In the genomic region with DNA sequence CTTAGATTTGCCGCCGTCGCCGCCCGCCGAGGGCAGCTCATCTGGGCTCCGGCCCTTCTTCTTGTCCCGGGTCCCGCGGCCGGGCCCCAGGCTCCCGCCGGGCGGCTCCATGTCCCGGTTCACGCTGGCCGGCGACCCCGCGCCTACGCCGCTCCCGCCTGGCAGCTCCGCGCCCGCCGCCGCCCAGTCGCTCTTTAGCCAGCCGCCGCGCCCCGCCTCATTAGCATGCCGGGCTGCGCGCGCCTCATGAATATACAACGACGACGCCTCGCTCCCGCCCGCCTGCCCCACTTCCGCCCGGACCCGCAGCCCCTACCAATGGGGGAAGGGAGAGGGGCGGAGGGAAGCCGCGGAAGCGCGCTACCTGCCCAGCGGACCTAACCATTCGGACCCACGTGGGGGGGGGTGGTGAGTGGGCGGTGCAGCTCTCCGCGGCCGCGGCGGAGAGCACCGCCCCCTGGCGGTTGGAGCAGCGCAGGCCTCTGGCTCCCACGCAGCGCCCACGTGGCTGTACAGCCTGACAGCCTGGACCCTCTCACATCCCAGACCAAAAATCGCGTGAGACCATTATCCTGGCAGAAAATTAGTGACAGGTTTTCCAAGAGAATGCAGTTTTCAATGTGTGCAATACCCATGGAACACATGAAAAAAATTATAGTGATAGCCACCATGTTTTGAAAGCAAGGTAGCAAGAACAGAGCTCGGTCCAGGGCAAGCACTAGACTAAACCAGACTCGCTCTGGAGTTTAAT, we compare ENCODE assay signal across 7 cellular contexts. TPM values are rescaled to one million over a fixed set of nuclear protein-coding genes. Genes with fewer than 3 reads are reported as not detected.
DNase-seq lines count a peak whose midpoint lies in the region; ATAC-seq, FAIRE-seq and TF ChIP-seq lines count a peak whose summit lies in the region.

TSS of gene DIAPH1 (minus strand) at position 197 of the 751 bp plus-strand sequence. CDS start at position 111, 86 bp downstream.

- no peaks in the 10 kb centered on the region for H3K9me3 Mint-ChIP-seq in astrocyte (ENCODE audit: unreplicated experiment)

- peaks cover 26% of the 10 kb centered on the region for H4K20me1 ChIP-seq in astrocyte (ENCODE audit: insufficient read depth, low read length)
- H4K20me1 ChIP-seq in hepatocyte (ENCODE audit: insufficient read depth, poor library complexity, severe bottlenecking): peaks cover 3% of the 10 kb centered on the region

- peak; percentile 96 for FAIRE-seq in GM18507 (lab: Jason Lieb, UNC)
- no peak for FAIRE-seq in astrocyte (lab: Jason Lieb, UNC)

- H3K27ac ChIP-seq in astrocyte (ENCODE audit: low read depth, low read length): peak within 1 kb of the TSS; percentile 51
- H3K27ac ChIP-seq in hepatocyte: peak within 1 kb of the TSS; percentile 96

- H3K9me3 ChIP-seq in astrocyte (ENCODE audit: insufficient read depth, low read depth, low read length) (no peaks in the 10 kb centered on the region), hepatocyte (ENCODE audit: low read depth) (no peaks in the 10 kb centered on the region)

- no peaks in the 10 kb centered on the region for H3K9me2 ChIP-seq in hepatocyte (replicated peaks; ENCODE audit: insufficient read depth)

- peak within 1 kb of the TSS; percentile 93 for H3K4me3 Mint-ChIP-seq in astrocyte (ENCODE audit: unreplicated experiment)

- peak within 1 kb of the TSS; percentile 62 for H3K4me3 ChIP-seq in astrocyte (ENCODE audit: insufficient read depth, low read depth, low read length)
- peak within 1 kb of the TSS; percentile 65 for H3K4me3 ChIP-seq in hepatocyte
- peak within 1 kb of the TSS; percentile 79 for H3K4me3 ChIP-seq in retinal pigment epithelial cell (ENCODE audit: low read length)

- WGBS in hepatocyte (ENCODE audit: low lambda C conversion rate, missing lambda C conversion rate): 10% methylated on average over 20 of the region's 70 CpGs

- H3K9ac ChIP-seq in astrocyte (ENCODE audit: low read length): peak within 1 kb of the TSS; percentile 88

- no peaks in the 10 kb centered on the region for H3K27me3 ChIP-seq in astrocyte (ENCODE audit: insufficient read depth, low read length)
- no peaks in the 10 kb centered on the region for H3K27me3 ChIP-seq in hepatocyte

- DNase-seq in GM18507 (ENCODE audit: extremely low spot score, insufficient read length, low read depth) (peak; percentile 85), NCI-H2029 (lab: John Stamatoyannopoulos, UW) (peak; percentile 97), T-helper 22 cell (ENCODE audit: low read depth) (peak; percentile 97), astrocyte (ENCODE audit: low read depth) (peak; percentile 90), hepatocyte (ENCODE audit: low spot score) (peak; percentile 100), retinal pigment epithelial cell (ENCODE audit: low read depth) (peak; percentile 86)

- ATAC-seq in HG02981 (IDR thresholded peaks at IDR 0.05; ENCODE audit: unreplicated experiment): peak; percentile 82

- H3K27ac Mint-ChIP-seq in astrocyte (ENCODE audit: unreplicated experiment): peak within 1 kb of the TSS; percentile 73

- H3K4me1 ChIP-seq in astrocyte (ENCODE audit: insufficient read depth, low read length) (peaks cover 11% of the 10 kb centered on the region), hepatocyte (ENCODE audit: insufficient read depth) (peaks cover 12% of the 10 kb centered on the region)

- TF ChIP-seq CTCF in astrocyte (IDR thresholded peaks at IDR 0.05; ENCODE audit: insufficient read depth, low read depth, low read length) (peak; percentile 86), hepatocyte (IDR thresholded peaks at IDR 0.05; ENCODE audit: poor library complexity) (peak; percentile 99), retinal pigment epithelial cell (conservative IDR thresholded peaks at IDR 0.05; ENCODE audit: low read depth, low read length) (peak; percentile 97)

- H3K79me2 ChIP-seq in astrocyte (ENCODE audit: insufficient read depth, low read length) (peaks cover 44% of the 10 kb centered on the region), hepatocyte (peaks cover 34% of the 10 kb centered on the region)

- H3K36me3 ChIP-seq in astrocyte (ENCODE audit: insufficient read depth, low read length) (peaks cover 11% of the 10 kb centered on the region), hepatocyte (replicated peaks; ENCODE audit: insufficient read depth, low read depth) (no peaks in the 10 kb centered on the region)

- H3K4me2 ChIP-seq in astrocyte (ENCODE audit: low read length) (peak within 1 kb of the TSS; percentile 86), hepatocyte (peak within 1 kb of the TSS; percentile 78)

- H3K4me1 Mint-ChIP-seq in astrocyte (ENCODE audit: low read depth, unreplicated experiment): peaks cover 15% of the 10 kb centered on the region

- peaks cover 3% of the 10 kb centered on the region for H3K36me3 Mint-ChIP-seq in astrocyte (ENCODE audit: low read depth, unreplicated experiment)

- H3K27me3 Mint-ChIP-seq in astrocyte (ENCODE audit: low read depth, unreplicated experiment): no peaks in the 10 kb centered on the region

- H2AFZ ChIP-seq in astrocyte (ENCODE audit: low read depth, low read length): peak within 1 kb of the TSS; percentile 46
- H2AFZ ChIP-seq in hepatocyte: peak within 1 kb of the TSS; percentile 49

RNA-seq across cellular contexts. Expression of gene DIAPH1, which starts in this region (rescaled TPM):
- 63.5 and 78.8 TPM in 2 replicates for total RNA-seq in astrocyte
- total RNA-seq in hepatocyte: 37.7 and 62.4 TPM in 2 replicates
- 56.6 and 59.0 TPM in 2 replicates for polyA plus RNA-seq in hepatocyte

Comparison
In these comparisons a context has a peak if more than half of its experiments do, and no peak if none do; other contexts are left out.
1. Peak in every context shown above with its lines: DNase-seq, ATAC-seq, H3K4me3 ChIP-seq and H3K27ac ChIP-seq.